In the genomic region with DNA sequence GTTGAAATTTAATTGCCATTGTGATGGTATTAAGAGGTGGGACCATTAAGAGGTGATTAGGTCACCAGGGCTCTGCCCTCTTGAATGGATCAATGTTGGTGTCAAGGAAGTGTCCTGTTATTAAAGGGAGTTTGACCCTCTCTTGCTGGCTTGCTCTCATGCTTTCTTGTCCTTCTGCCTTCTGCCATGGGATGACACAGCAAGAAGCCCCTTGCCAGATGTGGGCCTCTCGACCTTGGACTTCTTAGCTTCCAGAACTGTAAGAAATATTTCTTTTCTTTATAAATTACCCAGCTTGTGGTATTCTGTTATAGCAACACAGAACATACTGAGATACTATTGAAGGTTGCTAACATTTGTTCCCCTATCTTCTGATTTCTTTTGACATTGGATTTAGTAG, we compare ENCODE assay signal across 1 cellular context.
TF ChIP-seq lines count a peak whose summit lies in the region.

No MANE protein-coding gene starts in this region.

TF ChIP-seq in PFSK-1, 5 proteins besides CTCF, POLR2A, EP300 and RAD21 (continued from another document):
- TF ChIP-seq, protein P1, sequence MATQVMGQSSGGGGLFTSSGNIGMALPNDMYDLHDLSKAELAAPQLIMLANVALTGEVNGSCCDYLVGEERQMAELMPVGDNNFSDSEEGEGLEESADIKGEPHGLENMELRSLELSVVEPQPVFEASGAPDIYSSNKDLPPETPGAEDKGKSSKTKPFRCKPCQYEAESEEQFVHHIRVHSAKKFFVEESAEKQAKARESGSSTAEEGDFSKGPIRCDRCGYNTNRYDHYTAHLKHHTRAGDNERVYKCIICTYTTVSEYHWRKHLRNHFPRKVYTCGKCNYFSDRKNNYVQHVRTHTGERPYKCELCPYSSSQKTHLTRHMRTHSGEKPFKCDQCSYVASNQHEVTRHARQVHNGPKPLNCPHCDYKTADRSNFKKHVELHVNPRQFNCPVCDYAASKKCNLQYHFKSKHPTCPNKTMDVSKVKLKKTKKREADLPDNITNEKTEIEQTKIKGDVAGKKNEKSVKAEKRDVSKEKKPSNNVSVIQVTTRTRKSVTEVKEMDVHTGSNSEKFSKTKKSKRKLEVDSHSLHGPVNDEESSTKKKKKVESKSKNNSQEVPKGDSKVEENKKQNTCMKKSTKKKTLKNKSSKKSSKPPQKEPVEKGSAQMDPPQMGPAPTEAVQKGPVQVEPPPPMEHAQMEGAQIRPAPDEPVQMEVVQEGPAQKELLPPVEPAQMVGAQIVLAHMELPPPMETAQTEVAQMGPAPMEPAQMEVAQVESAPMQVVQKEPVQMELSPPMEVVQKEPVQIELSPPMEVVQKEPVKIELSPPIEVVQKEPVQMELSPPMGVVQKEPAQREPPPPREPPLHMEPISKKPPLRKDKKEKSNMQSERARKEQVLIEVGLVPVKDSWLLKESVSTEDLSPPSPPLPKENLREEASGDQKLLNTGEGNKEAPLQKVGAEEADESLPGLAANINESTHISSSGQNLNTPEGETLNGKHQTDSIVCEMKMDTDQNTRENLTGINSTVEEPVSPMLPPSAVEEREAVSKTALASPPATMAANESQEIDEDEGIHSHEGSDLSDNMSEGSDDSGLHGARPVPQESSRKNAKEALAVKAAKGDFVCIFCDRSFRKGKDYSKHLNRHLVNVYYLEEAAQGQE (IDR thresholded peaks at IDR 0.05; ENCODE audit: insufficient read depth in 1 of 2, low read depth in 2 of 2, low read length in 2 of 2): peak in 1 of 2 experiments; percentile 6; a peak in 1 of 4 replicates
- TF ChIP-seq FOXP2 (optimal IDR thresholded peaks at IDR 0.05; ENCODE audit: borderline replicate concordance, extremely low read depth, extremely low read length, insufficient read depth): no peak
- peak; percentile 96; the same call in 1 of the 2 replicates for TF ChIP-seq SIN3A (IDR thresholded peaks at IDR 0.05; ENCODE audit: borderline replicate concordance, insufficient read depth, low read length)
